ENCODE assay signal across 8 cellular contexts in the genomic region with DNA sequence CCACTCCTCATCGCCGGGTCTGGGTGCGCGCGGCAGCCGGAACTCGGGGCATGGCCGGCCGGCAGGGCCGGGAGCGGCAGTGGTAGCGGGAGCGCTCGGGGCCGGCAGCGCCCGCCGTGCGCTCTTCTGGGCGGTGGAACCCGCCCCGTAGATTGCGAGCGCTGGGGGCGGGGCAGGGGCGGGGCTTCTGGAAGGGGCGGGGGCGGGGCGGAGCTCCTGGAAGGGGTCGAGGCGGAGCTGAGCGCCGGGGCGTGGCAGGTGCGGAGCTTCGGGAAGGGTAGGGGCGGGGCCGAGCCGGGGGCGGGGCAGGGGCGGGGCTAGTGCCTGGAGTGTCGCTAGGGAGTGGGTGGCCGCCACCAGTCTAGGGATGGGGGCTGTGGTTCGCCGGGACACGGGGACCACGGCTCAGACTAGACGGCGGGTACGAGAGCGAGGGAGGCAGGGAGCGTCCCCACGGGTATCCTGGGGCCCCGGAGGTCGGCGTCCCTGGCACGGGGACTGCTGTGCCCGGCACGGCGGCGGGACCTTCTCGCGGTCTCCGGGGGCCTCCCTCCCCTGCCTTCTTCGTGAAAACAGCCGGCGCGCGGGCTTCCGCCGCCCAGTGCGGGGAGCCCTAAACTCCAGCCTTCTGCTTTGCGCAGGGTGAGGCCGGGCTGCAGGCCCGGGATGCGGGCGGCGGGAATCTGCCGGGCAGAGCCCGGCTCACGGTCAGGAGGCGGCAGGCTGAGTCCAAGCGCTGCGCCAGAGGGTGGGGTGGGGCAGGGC. TPM values are rescaled to one million over a fixed set of nuclear protein-coding genes. Genes with fewer than 3 reads are reported as not detected.
DNase-seq lines count a peak whose midpoint lies in the region; ATAC-seq and TF ChIP-seq lines count a peak whose summit lies in the region.

A gene (minus strand): TSS at position 128 of the 765 bp plus-strand sequence. CDS start 117 bp downstream, at position 11.

- peaks cover 11% of the 10 kb centered on the region for H3K4me1 ChIP-seq in Panc1 (ENCODE audit: control insufficient read depth, insufficient read depth, low read length)
- no peaks in the 10 kb centered on the region for H3K4me1 ChIP-seq in fibroblast of lung (ENCODE audit: control insufficient read depth, extremely low read depth, insufficient read depth, low read length)

- H3K9me3 ChIP-seq in Panc1 (ENCODE audit: control insufficient read depth, insufficient read depth, low read depth, low read length) (no peaks in the 10 kb centered on the region), fibroblast of lung (ENCODE audit: control insufficient read depth, insufficient read depth, low read depth, low read length) (no peaks in the 10 kb centered on the region)

- no peak for TF ChIP-seq CTCF in Panc1 (IDR thresholded peaks at IDR 0.05)
- TF ChIP-seq CTCF in fibroblast of lung (conservative IDR thresholded peaks at IDR 0.05 in 1 of 2, IDR thresholded peaks at IDR 0.05 in 1 of 2; ENCODE audit: low read depth in 1 of 2, low read length in 2 of 2), result no peak
- no peak for TF ChIP-seq CTCF in natural killer cell (IDR thresholded peaks at IDR 0.05)

- DNase-seq in COR-L47 (lab: John Stamatoyannopoulos, UW) (peak; percentile 70), Panc1 (ENCODE audit: low read depth, low spot score) (no peak), fibroblast of lung (ENCODE audit: low read depth in 2 of 2) (peak; percentile 78 to 90), natural killer cell (peak; percentile 76)
- peak; percentile 80 for DNase-seq in activated T-helper 1 cell treated with anti-CD3 and anti-CD28 coated beads, Interleukin-12 subunit alpha, Interleukin-12 subunit beta, Interleukin-2, Interleukin-4 antibody, amounts not matched to agents 30 ng/mL and 10 ng/mL and 1 ng/mL, durations not matched to agents 14 hours and 24 hours and 36 hours (ENCODE audit: low spot score)
- DNase-seq in stimulated activated effector memory CD8-positive, alpha-beta T cell treated with anti-CD3 and anti-CD28 coated beads, Interleukin-12 subunit alpha, Interleukin-12 subunit beta, amount 100 ng/mL, for 72 hours (ENCODE audit: low spot score in 2 of 2), result peak; percentile 74 to 89

- no TSS peak for BruUV-seq in Panc1 (replicated peaks; lab: Mats Ljungman, UMichigan)

- H3K36me3 ChIP-seq in Panc1 (ENCODE audit: control insufficient read depth, insufficient read depth, low read length) (no peaks in the 10 kb centered on the region), fibroblast of lung (ENCODE audit: control insufficient read depth, insufficient read depth, low read length) (no peaks in the 10 kb centered on the region)

- H3K27me3 ChIP-seq in Panc1 (ENCODE audit: control insufficient read depth, insufficient read depth, low read length) (no peaks in the 10 kb centered on the region), fibroblast of lung (ENCODE audit: control insufficient read depth, insufficient read depth, low read length) (no peaks in the 10 kb centered on the region)

- in situ Hi-C loops in Panc1 (cut with HindIII; ENCODE audit: low pct_unique_long_range_greater_than_20kb, low sequenced_read_pairs), result no loop called here

- peak within 1 kb of the TSS; percentile 73 for H3K27ac ChIP-seq in Panc1 (ENCODE audit: low read length)
- peak within 1 kb of the TSS; percentile 28 for H3K27ac ChIP-seq in fibroblast of lung (ENCODE audit: insufficient read depth, low read length)

- H3K27me3 Mint-ChIP-seq in activated T-helper 1 cell treated with anti-CD3 and anti-CD28 coated beads, Interleukin-12 subunit alpha, Interleukin-12 subunit beta, Interleukin-2, Interleukin-4 antibody, amounts not matched to agents 30 ng/mL and 10 ng/mL and 1 ng/mL, durations not matched to agents 14 hours and 24 hours and 36 hours (ENCODE audit: insufficient read depth), result peaks cover 39% of the 10 kb centered on the region
- H3K27me3 Mint-ChIP-seq in natural killer cell (ENCODE audit: low read depth in 2 of 2), result no peaks in the 10 kb centered on the region

- peak within 1 kb of the TSS; percentile 87 for H3K4me2 ChIP-seq in fibroblast of lung (ENCODE audit: extremely low read depth, insufficient read depth, low read length)

- no peaks in the 10 kb centered on the region for H3K4me1 Mint-ChIP-seq in activated T-helper 1 cell treated with anti-CD3 and anti-CD28 coated beads, Interleukin-12 subunit alpha, Interleukin-12 subunit beta, Interleukin-2, Interleukin-4 antibody, amounts not matched to agents 30 ng/mL and 10 ng/mL and 1 ng/mL, durations not matched to agents 14 hours and 24 hours and 36 hours (ENCODE audit: low read depth)
- H3K4me1 Mint-ChIP-seq in natural killer cell, result peaks cover 8 to 22% of the 10 kb centered on the region in 2 donors
- peaks cover 30% of the 10 kb centered on the region for H3K4me1 Mint-ChIP-seq in stimulated activated effector memory CD8-positive, alpha-beta T cell treated with anti-CD3 and anti-CD28 coated beads, Interleukin-12 subunit alpha, Interleukin-12 subunit beta, amount 100 ng/mL, for 72 hours

- intact Hi-C loops in Panc1 (cut with micrococcal nuclease; ENCODE audit: unreplicated experiment) (no loop called here), natural killer cell (cut with micrococcal nuclease) (loop anchor here (1.0 kb wide), 3 partner anchors 23 to 229 kb away; a partner anchor contains a TSS)
- intact Hi-C loops in activated T-helper 1 cell treated with anti-CD3 and anti-CD28 coated beads, Interleukin-12 subunit alpha, Interleukin-12 subunit beta, Interleukin-2, Interleukin-4 antibody, amounts not matched to agents 30 ng/mL and 10 ng/mL and 1 ng/mL, durations not matched to agents 14 hours and 24 hours and 36 hours (cut with micrococcal nuclease), result loop anchor here (1.0 to 10.0 kb wide), 10 partner anchors 24 to 967 kb away; a partner anchor contains a TSS

- POLR2A ChIA-PET in Panc1 (lab: Charles Lee), result interaction anchor here (0.5 to 0.7 kb wide), 8 partner anchors 15 to 406 kb away, joined by 3 to 5 read pairs (median 3); no protein-coding TSS in a partner anchor

- H3K4me3 ChIP-seq in Panc1 (ENCODE audit: low read depth in 2 of 2, low read length in 2 of 2), result peak within 1 kb of the TSS; percentile 61 to 79
- peak within 1 kb of the TSS; percentile 51 to 80 (median 72) for H3K4me3 ChIP-seq in fibroblast of lung (replicated peaks in 1 of 4; ENCODE audit: control extremely low read depth in 1 of 4, insufficient read depth in 1 of 4, low read depth in 3 of 4, low read length in 4 of 4)

- ATAC-seq in GM19463 (IDR thresholded peaks at IDR 0.05; ENCODE audit: unreplicated experiment) (peak; percentile 67), HG03571 (IDR thresholded peaks at IDR 0.05; ENCODE audit: unreplicated experiment) (peak; percentile 75), Panc1 (peak; percentile 89), natural killer cell (peak; percentile 89 to 94 (median 91))
- ATAC-seq in stimulated activated effector memory CD8-positive, alpha-beta T cell treated with anti-CD3 and anti-CD28 coated beads, Interleukin-12 subunit alpha, Interleukin-12 subunit beta, amount 100 ng/mL, for 72 hours, result peak; percentile 81

- H3K27ac Mint-ChIP-seq in activated T-helper 1 cell treated with anti-CD3 and anti-CD28 coated beads, Interleukin-12 subunit alpha, Interleukin-12 subunit beta, Interleukin-2, Interleukin-4 antibody, amounts not matched to agents 30 ng/mL and 10 ng/mL and 1 ng/mL, durations not matched to agents 14 hours and 24 hours and 36 hours, result peak within 1 kb of the TSS; percentile 89
- peak within 1 kb of the TSS; percentile 46 to 69 for H3K27ac Mint-ChIP-seq in natural killer cell
- no peak within 1 kb of the TSS for H3K27ac Mint-ChIP-seq in stimulated activated effector memory CD8-positive, alpha-beta T cell treated with anti-CD3 and anti-CD28 coated beads, Interleukin-12 subunit alpha, Interleukin-12 subunit beta, amount 100 ng/mL, for 72 hours

- H3K79me2 ChIP-seq in fibroblast of lung (ENCODE audit: control insufficient read depth, insufficient read depth, low read length), result no peaks in the 10 kb centered on the region

- peak within 1 kb of the TSS; percentile 85 for H2AFZ ChIP-seq in fibroblast of lung (ENCODE audit: low read length)

- H3K9me3 Mint-ChIP-seq in activated T-helper 1 cell treated with anti-CD3 and anti-CD28 coated beads, Interleukin-12 subunit alpha, Interleukin-12 subunit beta, Interleukin-2, Interleukin-4 antibody, amounts not matched to agents 30 ng/mL and 10 ng/mL and 1 ng/mL, durations not matched to agents 14 hours and 24 hours and 36 hours, result no peaks in the 10 kb centered on the region
- H3K9me3 Mint-ChIP-seq in natural killer cell, result no peaks in the 10 kb centered on the region
- no peaks in the 10 kb centered on the region for H3K9me3 Mint-ChIP-seq in stimulated activated effector memory CD8-positive, alpha-beta T cell treated with anti-CD3 and anti-CD28 coated beads, Interleukin-12 subunit alpha, Interleukin-12 subunit beta, amount 100 ng/mL, for 72 hours

- H3K36me3 Mint-ChIP-seq in activated T-helper 1 cell treated with anti-CD3 and anti-CD28 coated beads, Interleukin-12 subunit alpha, Interleukin-12 subunit beta, Interleukin-2, Interleukin-4 antibody, amounts not matched to agents 30 ng/mL and 10 ng/mL and 1 ng/mL, durations not matched to agents 14 hours and 24 hours and 36 hours (ENCODE audit: low read depth), result no peaks in the 10 kb centered on the region
- H3K36me3 Mint-ChIP-seq in natural killer cell, result no peaks in the 10 kb centered on the region
- no peaks in the 10 kb centered on the region for H3K36me3 Mint-ChIP-seq in stimulated activated effector memory CD8-positive, alpha-beta T cell treated with anti-CD3 and anti-CD28 coated beads, Interleukin-12 subunit alpha, Interleukin-12 subunit beta, amount 100 ng/mL, for 72 hours

- H3K4me3 Mint-ChIP-seq in activated T-helper 1 cell treated with anti-CD3 and anti-CD28 coated beads, Interleukin-12 subunit alpha, Interleukin-12 subunit beta, Interleukin-2, Interleukin-4 antibody, amounts not matched to agents 30 ng/mL and 10 ng/mL and 1 ng/mL, durations not matched to agents 14 hours and 24 hours and 36 hours, result peak within 1 kb of the TSS; percentile 87
- peak within 1 kb of the TSS; percentile 94 for H3K4me3 Mint-ChIP-seq in natural killer cell
- H3K4me3 Mint-ChIP-seq in stimulated activated effector memory CD8-positive, alpha-beta T cell treated with anti-CD3 and anti-CD28 coated beads, Interleukin-12 subunit alpha, Interleukin-12 subunit beta, amount 100 ng/mL, for 72 hours, result peak within 1 kb of the TSS; percentile 81

- H4K20me1 ChIP-seq in fibroblast of lung (ENCODE audit: control insufficient read depth, extremely low read depth, insufficient read depth, low read length), result no peaks in the 10 kb centered on the region

- H3K9ac ChIP-seq in fibroblast of lung (ENCODE audit: insufficient read depth, low read length), result peak within 1 kb of the TSS; percentile 36

- CTCF ChIA-PET in Panc1 (lab: Charles Lee), result interaction anchor here (0.6 kb wide), 1 partner anchor 237 kb away, joined by 4 read pairs; no protein-coding TSS in a partner anchor

RNA-seq across cellular contexts. Expression of the gene that starts here (rescaled TPM):
- 53.7 TPM for total RNA-seq in Panc1 (2021; ENCODE audit: unreplicated experiment)
- 74.8 TPM for polyA plus RNA-seq in Panc1 (2012; ENCODE audit: insufficient read length)
- 14.6 and 15.5 TPM in 2 replicates for total RNA-seq in activated T-helper 1 cell treated with anti-CD3 and anti-CD28 coated beads, Interleukin-12 subunit alpha, Interleukin-12 subunit beta, Interleukin-2, Interleukin-4 antibody, amounts not matched to agents 30 ng/mL and 10 ng/mL and 1 ng/mL, durations not matched to agents 14 hours and 24 hours and 36 hours
- total RNA-seq in fibroblast of lung, result 12.6 and 21.5 TPM in 2 replicates
- polyA plus RNA-seq in fibroblast of lung, result 4.4 and 8.0 TPM in 2 replicates
- polyA plus RNA-seq in fibroblast of lung (2012), result 8.4 and 17.6 TPM in 2 replicates
- 8.6 and 15.8 TPM in 2 replicates for polyA minus RNA-seq in fibroblast of lung (ENCODE audit: low replicate concordance)
- 10 to 100 TPM; 12.7 to 22.1 (median 17.9) TPM for total RNA-seq in natural killer cell
